1 cellular context compared by ENCODE assay signal in the genomic region with DNA sequence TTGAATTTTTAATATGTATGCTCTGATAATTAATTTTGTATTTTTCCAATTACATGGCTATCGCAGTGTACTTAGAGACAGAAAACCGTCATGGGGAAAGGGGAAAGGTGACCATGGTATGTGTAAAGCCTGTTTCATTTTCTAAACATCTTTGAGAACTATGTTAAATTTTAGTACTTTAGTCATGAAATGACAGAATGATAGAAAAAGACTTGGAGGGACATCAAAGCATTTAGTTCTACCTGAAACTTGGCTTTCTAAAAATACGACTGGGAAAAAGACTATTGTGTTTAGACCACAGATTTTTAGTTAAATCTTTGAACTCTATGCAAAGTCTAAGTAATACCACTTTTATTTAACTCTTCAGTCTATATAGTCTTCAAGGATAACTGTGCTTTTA.
TF ChIP-seq lines count a peak whose summit lies in the region.

No MANE protein-coding gene starts in this region.

TF ChIP-seq in GM12878, 131 proteins besides CTCF, POLR2A, EP300 and RAD21 (continued from another document):
- TF ChIP-seq TCF7 (IDR thresholded peaks at IDR 0.05; ENCODE audit: borderline replicate concordance) (peak; percentile 96), EGR1 (IDR thresholded peaks at IDR 0.05; ENCODE audit: borderline replicate concordance in 1 of 2, low read depth in 2 of 2, low read length in 2 of 2) (no peak), DPF2 (IDR thresholded peaks at IDR 0.05) (0 out of 2 replicates have a peak, but pooled peaks have one; percentile 16), ZNF217 (IDR thresholded peaks at IDR 0.05) (peak; percentile 71; the same call in 1 of the 2 replicates), RELA (IDR thresholded peaks at IDR 0.05; ENCODE audit: borderline replicate concordance, partially characterized antibody) (no peak), TARDBP (IDR thresholded peaks at IDR 0.05; ENCODE audit: borderline replicate concordance) (no peak), RUNX3 (IDR thresholded peaks at IDR 0.05; ENCODE audit: low read length) (peak; percentile 88), ATF7 (IDR thresholded peaks at IDR 0.05; ENCODE audit: low read depth) (peak; percentile 39; the same call in 1 of the 2 replicates)
- TF ChIP-seq, protein P1, sequence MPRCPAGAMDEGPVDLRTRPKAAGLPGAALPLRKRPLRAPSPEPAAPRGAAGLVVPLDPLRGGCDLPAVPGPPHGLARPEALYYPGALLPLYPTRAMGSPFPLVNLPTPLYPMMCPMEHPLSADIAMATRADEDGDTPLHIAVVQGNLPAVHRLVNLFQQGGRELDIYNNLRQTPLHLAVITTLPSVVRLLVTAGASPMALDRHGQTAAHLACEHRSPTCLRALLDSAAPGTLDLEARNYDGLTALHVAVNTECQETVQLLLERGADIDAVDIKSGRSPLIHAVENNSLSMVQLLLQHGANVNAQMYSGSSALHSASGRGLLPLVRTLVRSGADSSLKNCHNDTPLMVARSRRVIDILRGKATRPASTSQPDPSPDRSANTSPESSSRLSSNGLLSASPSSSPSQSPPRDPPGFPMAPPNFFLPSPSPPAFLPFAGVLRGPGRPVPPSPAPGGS (IDR thresholded peaks at IDR 0.05; ENCODE audit: borderline replicate concordance, insufficient read depth, low read depth, low read length, poor library complexity, severe bottlenecking) = peak; percentile 9
- TF ChIP-seq, protein P2, sequence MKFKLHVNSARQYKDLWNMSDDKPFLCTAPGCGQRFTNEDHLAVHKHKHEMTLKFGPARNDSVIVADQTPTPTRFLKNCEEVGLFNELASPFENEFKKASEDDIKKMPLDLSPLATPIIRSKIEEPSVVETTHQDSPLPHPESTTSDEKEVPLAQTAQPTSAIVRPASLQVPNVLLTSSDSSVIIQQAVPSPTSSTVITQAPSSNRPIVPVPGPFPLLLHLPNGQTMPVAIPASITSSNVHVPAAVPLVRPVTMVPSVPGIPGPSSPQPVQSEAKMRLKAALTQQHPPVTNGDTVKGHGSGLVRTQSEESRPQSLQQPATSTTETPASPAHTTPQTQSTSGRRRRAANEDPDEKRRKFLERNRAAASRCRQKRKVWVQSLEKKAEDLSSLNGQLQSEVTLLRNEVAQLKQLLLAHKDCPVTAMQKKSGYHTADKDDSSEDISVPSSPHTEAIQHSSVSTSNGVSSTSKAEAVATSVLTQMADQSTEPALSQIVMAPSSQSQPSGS (IDR thresholded peaks at IDR 0.05; ENCODE audit: low read length) = peak; percentile 91
- TF ChIP-seq, protein P3, sequence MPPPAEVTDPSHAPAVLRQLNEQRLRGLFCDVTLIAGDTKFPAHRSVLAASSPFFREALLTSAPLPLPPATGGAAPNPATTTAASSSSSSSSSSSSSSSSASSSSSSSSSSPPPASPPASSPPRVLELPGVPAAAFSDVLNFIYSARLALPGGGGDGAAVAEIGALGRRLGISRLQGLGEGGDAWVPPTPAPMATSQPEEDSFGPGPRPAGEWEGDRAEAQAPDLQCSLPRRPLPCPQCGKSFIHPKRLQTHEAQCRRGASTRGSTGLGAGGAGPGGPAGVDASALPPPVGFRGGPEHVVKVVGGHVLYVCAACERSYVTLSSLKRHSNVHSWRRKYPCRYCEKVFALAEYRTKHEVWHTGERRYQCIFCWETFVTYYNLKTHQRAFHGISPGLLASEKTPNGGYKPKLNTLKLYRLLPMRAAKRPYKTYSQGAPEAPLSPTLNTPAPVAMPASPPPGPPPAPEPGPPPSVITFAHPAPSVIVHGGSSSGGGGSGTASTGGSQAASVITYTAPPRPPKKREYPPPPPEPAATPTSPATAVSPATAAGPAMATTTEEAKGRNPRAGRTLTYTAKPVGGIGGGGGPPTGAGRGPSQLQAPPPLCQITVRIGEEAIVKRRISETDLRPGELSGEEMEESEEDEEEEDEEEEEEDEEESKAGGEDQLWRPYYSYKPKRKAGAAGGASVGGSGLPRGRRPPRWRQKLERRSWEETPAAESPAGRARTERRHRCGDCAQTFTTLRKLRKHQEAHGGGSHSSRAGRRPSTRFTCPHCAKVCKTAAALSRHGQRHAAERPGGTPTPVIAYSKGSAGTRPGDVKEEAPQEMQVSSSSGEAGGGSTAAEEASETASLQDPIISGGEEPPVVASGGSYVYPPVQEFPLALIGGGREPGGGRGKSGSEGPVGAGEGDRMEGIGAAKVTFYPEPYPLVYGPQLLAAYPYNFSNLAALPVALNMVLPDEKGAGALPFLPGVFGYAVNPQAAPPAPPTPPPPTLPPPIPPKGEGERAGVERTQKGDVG (CRISPR knock-in tag; IDR thresholded peaks at IDR 0.05) = no peak
